ENCODE assay signal across 12 cellular contexts in genomic region chr17:35807371-35808144, GRCh38. TPM values are rescaled to one million over a fixed set of nuclear protein-coding genes. Genes with fewer than 3 reads are reported as not detected.
DNase-seq lines count a peak whose midpoint lies in the region; ATAC-seq and TF ChIP-seq lines count a peak whose summit lies in the region.
"Had no signal": no experiment of that assay in that cellular context is flagged by ENCODE, and none has a peak within 500 bp of the region (broad histone marks: within the 10 kb centered on the region; RNA-seq: fewer than 3 reads in every experiment).

No MANE protein-coding gene starts in this region.

- TF ChIP-seq CTCF in BJ (IDR thresholded peaks at IDR 0.05; ENCODE audit: insufficient read depth, low read depth, low read length) = no peak

- no peaks in the 10 kb centered on the region for H3K9me3 ChIP-seq in adipocyte (ENCODE audit: control insufficient read depth, low read length)
- H3K9me3 ChIP-seq: upper lobe of right lung had no signal

- peak overlapping the region; percentile 92 for H3K27ac Mint-ChIP-seq in memory B cell

- peak; percentile 26 for DNase-seq in BJ (ENCODE audit: low read depth)
- DNase-seq in HT1080 (ENCODE audit: low read depth) = peak; percentile 81
- peak; percentile 55 for DNase-seq in adipocyte (ENCODE audit: low read depth)
- no peak for DNase-seq in memory B cell (ENCODE audit: low spot score in 2 of 2)
- DNase-seq in germinal center (ENCODE audit: low spot score) = no peak
- no peak for DNase-seq in stimulated activated CD4-positive, alpha-beta T cell treated with anti-CD3 and anti-CD28 coated beads, Interleukin-2, amount 100 ng/mL, for 24 hours
- DNase-seq in NCI-H2107 treated with DMSO at 0.1 percent for 48 hours (lab: John Stamatoyannopoulos, UW; ENCODE audit: unreplicated experiment) = no peak
- DNase-seq: GF-D8, upper lobe of right lung had no signal

- no peaks in the 10 kb centered on the region for H3K36me3 Mint-ChIP-seq in memory B cell

- no peaks in the 10 kb centered on the region for H3K9me3 Mint-ChIP-seq in memory B cell

- H3K4me3 ChIP-seq in BJ (ENCODE audit: low read depth, low read length) (no peak overlapping the region), adipocyte (ENCODE audit: low read length) (no peak overlapping the region)

- H3K4me3 Mint-ChIP-seq in memory B cell = peak overlapping the region; percentile 38

- H3K27me3 Mint-ChIP-seq in memory B cell = no peaks in the 10 kb centered on the region

- peaks cover 17% of the 10 kb centered on the region for H3K4me1 Mint-ChIP-seq in memory B cell

- H3K27me3 ChIP-seq in BJ (ENCODE audit: control insufficient read depth, insufficient read depth, low read length) (no peaks in the 10 kb centered on the region), adipocyte (replicated peaks; ENCODE audit: control insufficient read depth, insufficient read depth, low read length) (no peaks in the 10 kb centered on the region)
- H3K27me3 ChIP-seq: upper lobe of right lung had no signal

- H3K4me1 ChIP-seq in adipocyte (ENCODE audit: control insufficient read depth, insufficient read depth, low read length) = peaks cover 39% of the 10 kb centered on the region

- CTCF ChIA-PET in BJ (lab: Yijun Ruan, JAX) = interaction anchor here (1.2 to 11.2 kb wide), 11 partner anchors 9 to 194 kb away, joined by 3 to 425 read pairs (median 9); partner anchors contain the start of genes C17orf50 and MMP28

- no peaks in the 10 kb centered on the region for H3K36me3 ChIP-seq in BJ (ENCODE audit: control insufficient read depth, insufficient read depth, low read length)
- H3K36me3 ChIP-seq in adipocyte (ENCODE audit: control insufficient read depth, insufficient read depth, low read length, severe bottlenecking) = no peaks in the 10 kb centered on the region
- H3K36me3 ChIP-seq: upper lobe of right lung had no signal

- no peak overlapping the region for H3K9ac ChIP-seq in adipocyte (ENCODE audit: low read length)

- POLR2A ChIA-PET in BJ (lab: Charles Lee) = no interaction called here

- no peak for ATAC-seq in memory B cell (ENCODE audit: low read depth)
- no peak for ATAC-seq in HG02642 (IDR thresholded peaks at IDR 0.05; ENCODE audit: poor library complexity, unreplicated experiment)
- ATAC-seq: upper lobe of right lung had no signal

RNA-seq across cellular contexts. Expression of gene TAF15, which starts 1.7 kb away (rescaled TPM):
- polyA plus RNA-seq in BJ (2011; rRNA removed) = 27.4 and 49.6 TPM in 2 replicates
- polyA minus RNA-seq in BJ (2011; rRNA and poly(A)+ RNA removed) = 28.7 and 35.9 TPM in 2 replicates
- 27.5 and 41.3 TPM in 2 replicates for total RNA-seq in HT1080 (2014; rRNA removed; shearing (Covaris generic))
- polyA plus RNA-seq in HT1080 (2015; cell fraction: cytosol; rRNA removed) = 120 and 166 TPM in 2 replicates
- polyA plus RNA-seq in HT1080 (2015; cell fraction: nucleus; rRNA removed) = 176 and 193 TPM in 2 replicates

RNA-seq across cellular contexts. Expression of gene MMP28, which starts 12.1 kb away (rescaled TPM):
- 0.15 and 0.28 TPM in 2 replicates for polyA plus RNA-seq in BJ (2011; rRNA removed)
- not detected in 2 replicates for polyA minus RNA-seq in BJ (2011; rRNA and poly(A)+ RNA removed)
- total RNA-seq in HT1080 (2014; rRNA removed; shearing (Covaris generic)) = 0.13 and 0.18 TPM in 2 replicates
- 0.13 and 0.46 TPM in 2 replicates for polyA plus RNA-seq in HT1080 (2015; cell fraction: cytosol; rRNA removed)
- not detected in 2 replicates for polyA plus RNA-seq in HT1080 (2015; cell fraction: nucleus; rRNA removed)
- total RNA-seq: activated CD8-positive, alpha-beta memory T cell treated with anti-CD3 and anti-CD28 coated beads for 36 hours had no signal

RNA-seq across cellular contexts. Expression of gene C17orf50, which starts 46.9 kb away (rescaled TPM):
- polyA plus RNA-seq in BJ (2011; rRNA removed) = not detected in 2 replicates
- not detected in 2 replicates for polyA minus RNA-seq in BJ (2011; rRNA and poly(A)+ RNA removed)
- not detected in 2 replicates for total RNA-seq in HT1080 (2014; rRNA removed; shearing (Covaris generic))
- polyA plus RNA-seq in HT1080 (2015; cell fraction: cytosol; rRNA removed) = not detected in 2 replicates
- not detected in 2 replicates for polyA plus RNA-seq in HT1080 (2015; cell fraction: nucleus; rRNA removed)
- total RNA-seq: activated CD8-positive, alpha-beta memory T cell treated with anti-CD3 and anti-CD28 coated beads for 36 hours; lower leg skin; upper lobe of right lung had no signal

RNA-seq across cellular contexts. Expression of gene GAS2L2, which starts 54.5 kb away (rescaled TPM):
- not detected in 2 replicates for polyA plus RNA-seq in BJ (2011; rRNA removed)
- polyA minus RNA-seq in BJ (2011; rRNA and poly(A)+ RNA removed) = not detected in 2 replicates
- total RNA-seq in HT1080 (2014; rRNA removed; shearing (Covaris generic)) = 0.05 TPM in 1 of 2 replicates, not detected in the other
- 0.03 TPM in 1 of 2 replicates, not detected in the other for polyA plus RNA-seq in HT1080 (2015; cell fraction: cytosol; rRNA removed)
- 0.06 and 0.16 TPM in 2 replicates for polyA plus RNA-seq in HT1080 (2015; cell fraction: nucleus; rRNA removed)
- total RNA-seq: upper lobe of right lung had no signal

Comparison
In these comparisons a context has a peak if more than half of its experiments do, and no peak if none do; other contexts are left out.
1. DNase-seq: peak in BJ (single experiment), HT1080 (single experiment) and adipocyte (single experiment); none in memory B cell (0 of 2), germinal center (single experiment), stimulated activated CD4-positive, alpha-beta T cell treated with anti-CD3 and anti-CD28 coated beads, Interleukin-2, amount 100 ng/mL, for 24 hours (0 of 2) and NCI-H2107 treated with DMSO at 0.1 percent for 48 hours (single experiment).